Comparison of ENCODE assay signal across 8 cellular contexts in genomic region chr13:59531571-59532091, GRCh38.
A peak's percentile ranks its signal among the peaks of the same experiment; 100 is the strongest.
DNase-seq lines count a peak whose midpoint lies in the region; ATAC-seq, FAIRE-seq and TF ChIP-seq lines count a peak whose summit lies in the region.

No MANE protein-coding gene starts in this region.

- H3K4me1 ChIP-seq in A673 (ENCODE audit: insufficient read depth, low read length, poor library complexity, severe bottlenecking) (peaks cover 56% of the 10 kb centered on the region), iPS-20b (ENCODE audit: insufficient read depth, low read length) (peaks cover 24% of the 10 kb centered on the region; the same call in 1 of the 2 replicates), small intestine (ENCODE audit: control insufficient read depth in 2 of 2, insufficient read depth in 1 of 2, low read depth in 1 of 2, low read length in 1 of 2) (peaks cover 0 to 2% of the 10 kb centered on the region in 2 donors)

- H3K27ac ChIP-seq in A673 (ENCODE audit: low read depth, low read length, poor library complexity, severe bottlenecking), result peak overlapping the region; percentile 61
- no peak overlapping the region for H3K27ac ChIP-seq in iPS-20b (ENCODE audit: low read length)
- H3K27ac ChIP-seq in small intestine (ENCODE audit: low read depth in 1 of 2, low read length in 1 of 2), result no peak overlapping the region

- 18 to 26% (median 24%) methylated on average over 9 of the region's 9 CpGs for WGBS in small intestine, 3 donors

- H3K27me3 ChIP-seq in A673 (replicated peaks; ENCODE audit: insufficient read depth, low read depth, low read length, poor library complexity) (no peaks in the 10 kb centered on the region), iPS-20b (ENCODE audit: insufficient read depth, low read length) (no peaks in the 10 kb centered on the region), small intestine (ENCODE audit: control insufficient read depth in 2 of 2, insufficient read depth in 2 of 2, low read length in 2 of 2) (no peaks in the 10 kb centered on the region)

- H3K9ac ChIP-seq in iPS-20b (ENCODE audit: low read depth, low read length), result 0 out of 2 replicates have a peak overlapping the region, but pooled peaks have one; percentile 28

- DNase-seq in A673 (ENCODE audit: low spot score) (peak; percentile 91), NCI-H748 treated with DMSO at 0.1 percent for 48 hours (lab: John Stamatoyannopoulos, UW) (peak; percentile 63), brain pericyte (ENCODE audit: low read depth, low spot score) (peak; percentile 77), small intestine (peak; percentile 18)
- DNase-seq in activated effector memory CD4-positive, alpha-beta T cell treated with Interleukin-2 at 50 U/mL for 16 hours, result no peak
- DNase-seq in activated CD8-positive, alpha-beta memory T cell treated with anti-CD3 and anti-CD28 coated beads, Interleukin-2, amount 50 U/mL, for 4 hours, result no peak

- TF ChIP-seq CTCF in A673 (conservative IDR thresholded peaks at IDR 0.05; ENCODE audit: low read depth, low read length), result no peak

- POLR2A ChIA-PET in A673 (lab: Charles Lee; ENCODE audit: low non-redundant PET), result interaction anchor here (0.5 kb wide), 1 partner anchor 308 kb away, joined by 5 read pairs; no protein-coding TSS in a partner anchor

- BruUV-seq in A673 (replicated peaks; lab: Mats Ljungman, UMichigan), result no TSS peak

- H3K36me3 ChIP-seq in A673 (ENCODE audit: insufficient read depth, low read length, poor library complexity, severe bottlenecking), result no peaks in the 10 kb centered on the region
- H3K36me3 ChIP-seq in iPS-20b (ENCODE audit: insufficient read depth, low read depth, low read length), result no peaks in the 10 kb centered on the region
- H3K36me3 ChIP-seq in small intestine (ENCODE audit: control insufficient read depth in 2 of 2, insufficient read depth in 2 of 2, low read length in 2 of 2), result no peaks in the 10 kb centered on the region

- peak; percentile 79 for ATAC-seq in GM21360 (IDR thresholded peaks at IDR 0.05; ENCODE audit: unreplicated experiment)

- no peak for FAIRE-seq in small intestine (lab: Jason Lieb, UNC)

- H3K9me3 ChIP-seq in A673 (ENCODE audit: low read depth, low read length, poor library complexity, severe bottlenecking) (no peaks in the 10 kb centered on the region), iPS-20b (ENCODE audit: insufficient read depth, low read depth, low read length) (no peaks in the 10 kb centered on the region), small intestine (ENCODE audit: control insufficient read depth, low read depth) (no peaks in the 10 kb centered on the region)

- intact Hi-C loops in A673 (cut with micrococcal nuclease; ENCODE audit: unreplicated experiment), result loop anchor here (5.0 kb wide), 1 partner anchor 49 kb away; no protein-coding TSS in a partner anchor

- CTCF ChIA-PET in A673 (lab: Charles Lee), result no interaction called here

- no peak overlapping the region for H3K4me3 ChIP-seq in A673 (ENCODE audit: low read depth, low read length, poor library complexity, severe bottlenecking)
- H3K4me3 ChIP-seq in iPS-20b (ENCODE audit: low read length), result peak overlapping the region; percentile 41; the same call in 1 of the 2 replicates
- no peak overlapping the region for H3K4me3 ChIP-seq in small intestine (ENCODE audit: low read depth in 1 of 2, low read length in 2 of 2)

Comparison
In these comparisons a context has a peak if more than half of its experiments do, and no peak if none do; other contexts are left out.
1. DNase-seq: peak in A673 (single experiment), NCI-H748 treated with DMSO at 0.1 percent for 48 hours (single experiment), brain pericyte (single experiment) and small intestine (single experiment); none in activated effector memory CD4-positive, alpha-beta T cell treated with Interleukin-2 at 50 U/mL for 16 hours (single experiment) and activated CD8-positive, alpha-beta memory T cell treated with anti-CD3 and anti-CD28 coated beads, Interleukin-2, amount 50 U/mL, for 4 hours (single experiment).